Comparison of ENCODE assay signal across 8 cellular contexts in genomic region chr4:184384810-184385557, GRCh38.
A peak's percentile ranks its signal among the peaks of the same experiment; 100 is the strongest.
DNase-seq lines count a peak whose midpoint lies in the region; ATAC-seq and TF ChIP-seq lines count a peak whose summit lies in the region.

No MANE protein-coding gene starts in this region.

- peak in 1 of 7 donors; percentile 48 for DNase-seq in adrenal gland
- DNase-seq in naive thymus-derived CD4-positive, alpha-beta T cell: no peak
- no peak for DNase-seq in foreskin melanocyte
- DNase-seq in OCI-M2 (lab: John Stamatoyannopoulos, UW; ENCODE audit: unreplicated experiment): no peak
- no peak for DNase-seq in glomerular visceral epithelial cell (ENCODE audit: extremely low spot score)

- ATAC-seq in GM19438 (IDR thresholded peaks at IDR 0.05; ENCODE audit: low read depth, unreplicated experiment) (peak; percentile 12), HG03064 (IDR thresholded peaks at IDR 0.05; ENCODE audit: low read depth, unreplicated experiment) (peak; percentile 17), GM18870 (IDR thresholded peaks at IDR 0.05; ENCODE audit: unreplicated experiment) (no peak)
- ATAC-seq in naive thymus-derived CD4-positive, alpha-beta T cell: no peak

- H3K4me1 Mint-ChIP-seq in naive thymus-derived CD4-positive, alpha-beta T cell: peaks cover 41 to 73% (median 63%) of the 10 kb centered on the region in 7 donors

- CTCF ChIA-PET in naive thymus-derived CD4-positive, alpha-beta T cell (lab: Charles Lee): no interaction called here

- no peaks in the 10 kb centered on the region for H3K27me3 ChIP-seq in adrenal gland
- no peaks in the 10 kb centered on the region for H3K27me3 ChIP-seq in naive thymus-derived CD4-positive, alpha-beta T cell (ENCODE audit: control insufficient read depth in 2 of 2, insufficient read depth in 2 of 2, low read length in 2 of 2)

- peak overlapping the region; percentile 32 to 91 (median 85) for H3K27ac ChIP-seq in adrenal gland
- peak overlapping the region; percentile 37 for H3K27ac ChIP-seq in naive thymus-derived CD4-positive, alpha-beta T cell (ENCODE audit: low read depth, low read length)

- TF ChIP-seq POLR2A in adrenal gland (IDR thresholded peaks at IDR 0.05): no peak

- POLR2A ChIA-PET in naive thymus-derived CD4-positive, alpha-beta T cell (lab: Charles Lee): interaction anchor here (0.6 to 1.2 kb wide), 5 partner anchors 9 to 152 kb away, joined by 3 to 7 read pairs (median 4); partner anchors contain the start of gene IRF2

- no peak for TF ChIP-seq CTCF in adrenal gland (IDR thresholded peaks at IDR 0.05)

- no peaks in the 10 kb centered on the region for H3K27me3 Mint-ChIP-seq in naive thymus-derived CD4-positive, alpha-beta T cell

- no peaks in the 10 kb centered on the region for H3K9me3 ChIP-seq in adrenal gland (replicated peaks in 1 of 3)
- no peaks in the 10 kb centered on the region for H3K9me3 ChIP-seq in naive thymus-derived CD4-positive, alpha-beta T cell (ENCODE audit: control insufficient read depth in 2 of 3, low read length in 3 of 3)

- H3K27ac Mint-ChIP-seq in naive thymus-derived CD4-positive, alpha-beta T cell: peak overlapping the region; percentile 10 to 79 (median 54)

- peak overlapping the region in 5 of 10 donors; percentile 16 to 65 (median 28) for H3K4me3 Mint-ChIP-seq in naive thymus-derived CD4-positive, alpha-beta T cell

- H3K4me1 ChIP-seq in adrenal gland (replicated peaks in 1 of 2): peaks cover 21 to 50% of the 10 kb centered on the region in 2 donors
- peaks cover 24 to 40% of the 10 kb centered on the region in 2 donors for H3K4me1 ChIP-seq in naive thymus-derived CD4-positive, alpha-beta T cell (ENCODE audit: control insufficient read depth in 2 of 2, insufficient read depth in 2 of 2, low read length in 2 of 2)

- intact Hi-C loops in adrenal gland (cut with DNase I): loop anchor here in 1 of 2 donors (5.0 to 10.0 kb wide), 2 partner anchors 38 to 100 kb away; no protein-coding TSS in a partner anchor
- intact Hi-C loops in naive thymus-derived CD4-positive, alpha-beta T cell (cut with micrococcal nuclease): loop anchor here (2.0 to 10.0 kb wide), 5 partner anchors 32 to 150 kb away; no protein-coding TSS in a partner anchor

- H3K4me3 ChIP-seq in adrenal gland: no peak overlapping the region
- no peak overlapping the region for H3K4me3 ChIP-seq in naive thymus-derived CD4-positive, alpha-beta T cell (ENCODE audit: low read length)

- peaks cover 0 to 37% of the 10 kb centered on the region in 2 donors for H3K36me3 ChIP-seq in adrenal gland (replicated peaks in 1 of 2)
- peaks cover 0 to 33% (median 0%) of the 10 kb centered on the region in 3 experiments for H3K36me3 ChIP-seq in naive thymus-derived CD4-positive, alpha-beta T cell (ENCODE audit: control insufficient read depth in 2 of 3, insufficient read depth in 3 of 3, low read length in 3 of 3)

- H3K36me3 Mint-ChIP-seq in naive thymus-derived CD4-positive, alpha-beta T cell: peaks cover under 1 to 55% (median 27%) of the 10 kb centered on the region in 5 donors

- peaks cover 0 to 10% (median 0%) of the 10 kb centered on the region in 11 donors for H3K9me3 Mint-ChIP-seq in naive thymus-derived CD4-positive, alpha-beta T cell

- 70 to 84% (median 80%) methylated on average over 6 to 7 of the region's 7 CpGs for WGBS in adrenal gland, 4 donors

Comparison
In these comparisons a context has a peak if more than half of its experiments do, and no peak if none do; other contexts are left out.
1. ATAC-seq: peak in GM19438 (single experiment) and HG03064 (single experiment); none in naive thymus-derived CD4-positive, alpha-beta T cell (single experiment) and GM18870 (single experiment).